ENCODE assay signal across 8 cellular contexts in the genomic region with DNA sequence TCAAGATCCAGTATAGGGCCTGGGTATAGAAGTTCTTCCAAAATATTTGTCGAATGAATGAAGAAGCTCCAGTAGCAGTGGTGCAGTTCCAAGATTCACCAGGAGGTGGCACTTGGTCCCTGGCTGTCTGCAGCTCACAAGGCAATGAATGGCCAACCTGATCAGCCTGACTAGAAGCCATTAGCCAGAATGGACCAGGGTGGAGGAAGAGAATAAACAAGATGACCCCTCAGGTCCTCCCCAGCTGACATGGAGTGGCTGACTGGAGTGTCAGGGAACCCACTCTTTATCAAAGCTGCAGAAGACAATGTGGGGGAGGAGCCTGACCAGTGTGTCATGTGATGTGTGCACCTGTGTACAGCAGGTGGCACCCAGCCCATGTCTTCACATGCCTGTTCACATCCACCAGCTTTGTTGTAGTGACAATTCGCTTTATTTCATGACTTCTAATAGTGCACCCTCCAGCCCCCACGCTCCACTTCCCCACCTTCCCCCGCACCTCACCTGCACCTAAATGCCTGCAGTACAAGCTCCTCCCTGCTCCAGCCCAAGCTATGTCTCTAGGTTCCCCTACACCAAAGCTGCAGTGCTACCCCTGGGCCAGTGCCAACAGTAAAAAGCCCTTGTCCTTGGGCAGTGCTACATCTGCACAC. TPM values are rescaled to one million over a fixed set of nuclear protein-coding genes. Genes with fewer than 3 reads are reported as not detected.
DNase-seq lines count a peak whose midpoint lies in the region; ATAC-seq and TF ChIP-seq lines count a peak whose summit lies in the region.

No MANE protein-coding gene starts in this region.

- H3K4me1 ChIP-seq in Panc1 (ENCODE audit: control insufficient read depth, insufficient read depth, low read length) (peaks cover 23% of the 10 kb centered on the region), fibroblast of lung (ENCODE audit: control insufficient read depth, extremely low read depth, insufficient read depth, low read length) (peaks cover 33% of the 10 kb centered on the region)

- H3K4me2 ChIP-seq in fibroblast of lung (ENCODE audit: extremely low read depth, insufficient read depth, low read length) = peak overlapping the region; percentile 87

- H3K27ac Mint-ChIP-seq in nephron progenitor cell = no peak overlapping the region

- H3K27me3 ChIP-seq in Panc1 (ENCODE audit: control insufficient read depth, insufficient read depth, low read length) (no peaks in the 10 kb centered on the region), fibroblast of lung (ENCODE audit: control insufficient read depth, insufficient read depth, low read length) (no peaks in the 10 kb centered on the region)

- POLR2A ChIA-PET in Panc1 (lab: Charles Lee) = interaction anchor here (0.5 to 0.7 kb wide), 4 partner anchors 22 to 1040 kb away, joined by 3 to 5 read pairs (median 4); no protein-coding TSS in a partner anchor

- H3K4me1 Mint-ChIP-seq in nephron progenitor cell = peaks cover 13% of the 10 kb centered on the region

- TF ChIP-seq CTCF in LNCAP (IDR thresholded peaks at IDR 0.05) (peak; percentile 99), Panc1 (IDR thresholded peaks at IDR 0.05) (peak; percentile 93), fibroblast of lung (conservative IDR thresholded peaks at IDR 0.05 in 1 of 2, IDR thresholded peaks at IDR 0.05 in 1 of 2; ENCODE audit: low read depth in 1 of 2, low read length in 2 of 2) (peak; percentile 98 to 100), nephron progenitor cell (IDR thresholded peaks at IDR 0.05) (peak; percentile 96)

- DNase-seq in Daoy (ENCODE audit: low read depth) = peak; percentile 87
- peak; percentile 86 for DNase-seq in Panc1 (ENCODE audit: low read depth, low spot score)
- DNase-seq in activated T-cell treated with anti-CD3 and anti-CD28 coated beads, Interleukin-2, amount 50 U/mL, for 48 hours = peak; percentile 91 to 93
- DNase-seq in fibroblast of lung (ENCODE audit: low read depth in 2 of 2) = peak; percentile 75 to 91
- peak; percentile 92 for DNase-seq in nephron progenitor cell
- peak; percentile 91 for DNase-seq in stimulated activated naive CD8-positive, alpha-beta T cell treated with anti-CD3 and anti-CD28 coated beads, Interleukin-15, Interleukin-2, amounts not matched to agents 100 U/mL and 50 U/mL, for 24 hours

- H3K9ac ChIP-seq in fibroblast of lung (ENCODE audit: insufficient read depth, low read length) = no peak overlapping the region

- peak; percentile 48 for ATAC-seq in Panc1
- ATAC-seq in stimulated activated naive CD8-positive, alpha-beta T cell treated with anti-CD3 and anti-CD28 coated beads, Interleukin-15, Interleukin-2, amounts not matched to agents 100 U/mL and 50 U/mL, for 24 hours = peak; percentile 33
- ATAC-seq in HG02981 (IDR thresholded peaks at IDR 0.05; ENCODE audit: unreplicated experiment) = no peak

- H3K27me3 Mint-ChIP-seq in nephron progenitor cell (ENCODE audit: low read depth, poor library complexity) = peaks cover 77% of the 10 kb centered on the region

- no peak overlapping the region for H2AFZ ChIP-seq in fibroblast of lung (ENCODE audit: low read length)

- no peaks in the 10 kb centered on the region for H3K36me3 Mint-ChIP-seq in nephron progenitor cell (ENCODE audit: low read depth)

- H3K27ac ChIP-seq in Panc1 (ENCODE audit: low read length) (no peak overlapping the region), fibroblast of lung (ENCODE audit: insufficient read depth, low read length) (peak overlapping the region; percentile 8)

- H3K79me2 ChIP-seq in fibroblast of lung (ENCODE audit: control insufficient read depth, insufficient read depth, low read length) = peaks cover 82% of the 10 kb centered on the region

- in situ Hi-C loops in Panc1 (cut with HindIII; ENCODE audit: low pct_unique_long_range_greater_than_20kb, low sequenced_read_pairs) = no loop called here

- H4K20me1 ChIP-seq in fibroblast of lung (ENCODE audit: control insufficient read depth, extremely low read depth, insufficient read depth, low read length) = no peaks in the 10 kb centered on the region

- TSS peak; percentile 19 for BruUV-seq in Panc1 (replicated peaks; lab: Mats Ljungman, UMichigan)

- peak overlapping the region in 1 of 2 experiments; percentile 52; a peak in 2 of 4 replicates for H3K4me3 ChIP-seq in Panc1 (ENCODE audit: low read depth in 2 of 2, low read length in 2 of 2)
- peak overlapping the region in 3 of 4 experiments; percentile 65 to 94 (median 90) for H3K4me3 ChIP-seq in fibroblast of lung (replicated peaks in 1 of 4; ENCODE audit: control extremely low read depth in 1 of 4, insufficient read depth in 1 of 4, low read depth in 3 of 4, low read length in 4 of 4)

- H3K9me3 ChIP-seq in Panc1 (ENCODE audit: control insufficient read depth, insufficient read depth, low read depth, low read length) (no peaks in the 10 kb centered on the region), fibroblast of lung (ENCODE audit: control insufficient read depth, insufficient read depth, low read depth, low read length) (no peaks in the 10 kb centered on the region)

- H3K36me3 ChIP-seq in Panc1 (ENCODE audit: control insufficient read depth, insufficient read depth, low read length) (no peaks in the 10 kb centered on the region), fibroblast of lung (ENCODE audit: control insufficient read depth, insufficient read depth, low read length) (peaks cover 2% of the 10 kb centered on the region)

- no peak overlapping the region for H3K4me3 Mint-ChIP-seq in nephron progenitor cell

- CTCF ChIA-PET in Panc1 (lab: Charles Lee) = interaction anchor here (0.5 to 1.3 kb wide), 12 partner anchors 9 to 297 kb away, joined by 3 to 11 read pairs (median 4); no protein-coding TSS in a partner anchor

- intact Hi-C loops in Panc1 (cut with micrococcal nuclease; ENCODE audit: unreplicated experiment) = loop anchor here (2.0 kb wide), 1 partner anchor 196 kb away; no protein-coding TSS in a partner anchor

- H3K9me3 Mint-ChIP-seq in nephron progenitor cell = no peaks in the 10 kb centered on the region

RNA-seq across cellular contexts. Expression of a gene that starts 3.0 kb away (rescaled TPM):
- 7.6 and 9.6 TPM in 2 replicates for total RNA-seq in Daoy (2014; rRNA removed; shearing (Covaris generic))
- 69.8 TPM for total RNA-seq in Panc1 (2021; ENCODE audit: unreplicated experiment)
- 71.3 TPM for polyA plus RNA-seq in Panc1 (2012; ENCODE audit: insufficient read length)
- 243 and 514 TPM in 2 replicates for total RNA-seq in fibroblast of lung
- 108 and 112 TPM in 2 replicates for polyA plus RNA-seq in fibroblast of lung
- polyA plus RNA-seq in fibroblast of lung (2012) = 184 and 214 TPM in 2 replicates
- 328 and 406 TPM in 2 replicates for polyA minus RNA-seq in fibroblast of lung (ENCODE audit: low replicate concordance)
